ENCODE assay signal across 1 cellular context in genomic region chr7:36366005-36366583, GRCh38.
TF ChIP-seq lines count a peak whose summit lies in the region.

No MANE protein-coding gene starts in this region.

TF ChIP-seq in GM12878, 131 proteins besides CTCF, POLR2A, EP300 and RAD21 (continued from another document):
- TF ChIP-seq CUX1 (IDR thresholded peaks at IDR 0.05; ENCODE audit: insufficient replicate concordance, low read depth, low read length) (no peak), TCF7 (IDR thresholded peaks at IDR 0.05; ENCODE audit: borderline replicate concordance) (no peak), NR2F1 (conservative IDR thresholded peaks at IDR 0.05) (no peak), CHD4 (IDR thresholded peaks at IDR 0.05) (no peak), HDGF (IDR thresholded peaks at IDR 0.05) (no peak), NFIC (IDR thresholded peaks at IDR 0.05; ENCODE audit: low read depth, low read length) (no peak), NBN (IDR thresholded peaks at IDR 0.05) (no peak), FOS (IDR thresholded peaks at IDR 0.05; ENCODE audit: borderline replicate concordance, extremely low read depth, insufficient read length) (no peak), TCF12 (IDR thresholded peaks at IDR 0.05; ENCODE audit: low read depth, low read length) (no peak), CBFB (IDR thresholded peaks at IDR 0.05; ENCODE audit: low read depth) (no peak)
